In genomic region chr11:117918366-117919255, GRCh38 we compare ENCODE assay signal across 15 cellular contexts. TPM values are rescaled to one million over a fixed set of nuclear protein-coding genes. Genes with fewer than 3 reads are reported as not detected.
"Had no signal": no experiment of that assay in that cellular context is flagged by ENCODE, and none has a peak within 500 bp of the region (broad histone marks: within the 10 kb centered on the region; RNA-seq: fewer than 3 reads in every experiment).

No MANE protein-coding gene starts in this region.

- H3K36me3 ChIP-seq: ascending aorta, breast epithelium, left ventricle myocardium inferior, right atrium auricular region had no signal

- H3K27ac ChIP-seq: ascending aorta, breast epithelium, left ventricle myocardium inferior, right atrium auricular region, tibial artery had no signal

- H3K4me1 ChIP-seq: ascending aorta, breast epithelium, left ventricle myocardium inferior, right atrium auricular region, tibial artery had no signal

- H3K4me3 ChIP-seq: ascending aorta, breast epithelium, left ventricle myocardium inferior, right atrium auricular region, tibial artery had no signal

- H3K27me3 ChIP-seq: ascending aorta, breast epithelium, right atrium auricular region had no signal

- ATAC-seq: natural killer cell had no signal

- H3K9me3 ChIP-seq: ascending aorta, breast epithelium, left ventricle myocardium inferior, right atrium auricular region, tibial artery had no signal

- DNase-seq: activated CD4-positive, alpha-beta T cell treated with anti-CD3 and anti-CD28 coated beads, Interleukin-2, amount 50 U/mL, for 1 hour; activated CD4-positive, CD25-positive, alpha-beta regulatory T cell; activated gamma-delta T cell treated with Interleukin-2 at 50 U/mL for 16 hours; activated naive CD8-positive, alpha-beta T cell treated with anti-CD3 and anti-CD28 coated beads, Interleukin-2, amount 50 U/mL, for 24 hours; activated T-cell treated with anti-CD3 and anti-CD28 coated beads, Interleukin-2, amount 50 U/mL, for 1 hour; hippocampal formation; kidney; left ventricle myocardium inferior; mesenchymal stem cell; natural killer cell; small intestine had no signal

RNA-seq across cellular contexts. Expression of gene TMPRSS13, which starts 10.6 kb away (rescaled TPM):
- total RNA-seq: ascending aorta, left ventricle myocardium inferior, right atrium auricular region had no signal
